Comparison of ENCODE assay signal across 10 cellular contexts in the genomic region with DNA sequence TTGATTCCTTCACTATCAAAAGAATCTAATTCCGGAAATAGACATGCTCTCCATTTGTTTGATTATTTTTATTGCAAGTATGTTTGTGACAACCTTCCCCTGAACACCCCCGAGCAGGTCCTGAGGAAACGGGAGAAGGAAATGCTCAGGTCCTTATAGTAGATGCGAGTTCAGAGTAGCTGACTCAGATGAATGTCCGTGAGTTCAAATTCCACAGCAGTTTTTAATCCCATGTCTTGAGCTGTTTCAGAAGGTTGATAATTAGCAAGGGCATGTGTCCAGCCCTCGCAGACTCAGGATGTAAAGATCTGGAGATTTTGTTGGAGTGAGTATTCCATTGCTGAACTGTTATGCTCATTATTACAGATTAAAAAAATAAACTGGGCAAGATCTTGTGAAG.
DNase-seq lines count a peak whose midpoint lies in the region; ATAC-seq and TF ChIP-seq lines count a peak whose summit lies in the region.
"Had no signal": no experiment of that assay in that cellular context is flagged by ENCODE, and none has a peak within 500 bp of the region (broad histone marks: within the 10 kb centered on the region; RNA-seq: fewer than 3 reads in every experiment).

No MANE protein-coding gene starts in this region.

- H3K79me2 ChIP-seq in mammary epithelial cell (ENCODE audit: insufficient read depth, low read length): no peaks in the 10 kb centered on the region

- no peak overlapping the region for H2BK15ac ChIP-seq in mesenchymal stem cell (ENCODE audit: low read depth, poor library complexity, severe bottlenecking)

- no peak overlapping the region for H3K4me3 ChIP-seq in right atrium auricular region
- H3K4me3 ChIP-seq in mammary epithelial cell (replicated peaks in 1 of 3; ENCODE audit: insufficient read depth in 1 of 3, low read depth in 2 of 3, low read length in 3 of 3): peak overlapping the region in 1 of 3 experiments; percentile 3
- peak overlapping the region in 1 of 2 experiments; percentile 57 for H3K4me3 ChIP-seq in mesenchymal stem cell (ENCODE audit: insufficient read depth in 1 of 2, low read depth in 1 of 2, low read length in 2 of 2)
- no peak overlapping the region for H3K4me3 ChIP-seq in uterus

- H3K27me3 ChIP-seq in right atrium auricular region (no peaks in the 10 kb centered on the region), mammary epithelial cell (ENCODE audit: insufficient read depth, low read length) (no peaks in the 10 kb centered on the region), mesenchymal stem cell (ENCODE audit: control insufficient read depth in 1 of 2, insufficient read depth in 1 of 2, low read length in 2 of 2) (no peaks in the 10 kb centered on the region), uterus (no peaks in the 10 kb centered on the region)

- no peaks in the 10 kb centered on the region for H4K20me1 ChIP-seq in mammary epithelial cell (ENCODE audit: insufficient read depth, low read length)

- TF ChIP-seq CTCF in right atrium auricular region (IDR thresholded peaks at IDR 0.05): no peak
- no peak for TF ChIP-seq CTCF in mammary epithelial cell (conservative IDR thresholded peaks at IDR 0.05 in 1 of 2, IDR thresholded peaks at IDR 0.05 in 1 of 2; ENCODE audit: extremely low read depth in 1 of 2, insufficient read depth in 1 of 2, low read depth in 1 of 2, low read length in 2 of 2)
- TF ChIP-seq CTCF in uterus (IDR thresholded peaks at IDR 0.05): no peak

- H2AK5ac ChIP-seq in mesenchymal stem cell (ENCODE audit: low read length, severe bottlenecking): no peak overlapping the region

- no peak overlapping the region for H2BK120ac ChIP-seq in mesenchymal stem cell (ENCODE audit: low read depth, low read length)

- dilution Hi-C loops in mammary epithelial cell (cut with HindIII; ENCODE audit: low sequenced_read_pairs): loop anchor here (5.0 to 25.0 kb wide), 3 partner anchors 74 to 316 kb away; no protein-coding TSS in a partner anchor

- no peak for TF ChIP-seq POLR2A in uterus (IDR thresholded peaks at IDR 0.05)

- H4K8ac ChIP-seq in mesenchymal stem cell (ENCODE audit: low read length): no peak overlapping the region

- H3K23ac ChIP-seq in mesenchymal stem cell (ENCODE audit: low read length in 2 of 2): no peak overlapping the region

- TSS peak; percentile 73 for BruUV-seq in mammary epithelial cell (replicated peaks; lab: Mats Ljungman, UMichigan)

- H3K79me1 ChIP-seq in mesenchymal stem cell (replicated peaks; ENCODE audit: low read length, poor library complexity, severe bottlenecking): no peaks in the 10 kb centered on the region

- ATAC-seq in GM19035 (IDR thresholded peaks at IDR 0.05; ENCODE audit: unreplicated experiment): no peak

- no peak overlapping the region for H4K91ac ChIP-seq in mesenchymal stem cell (ENCODE audit: low read length)

- H3K36me3 ChIP-seq in right atrium auricular region: no peaks in the 10 kb centered on the region
- H3K36me3 ChIP-seq in mammary epithelial cell (ENCODE audit: insufficient read depth, low read length): no peaks in the 10 kb centered on the region
- H3K36me3 ChIP-seq in mesenchymal stem cell (ENCODE audit: control insufficient read depth in 1 of 2, insufficient read depth in 2 of 2, low read depth in 1 of 2, low read length in 2 of 2): no peaks in the 10 kb centered on the region
- H3K36me3 ChIP-seq in uterus: no peaks in the 10 kb centered on the region

- H3K18ac ChIP-seq in mesenchymal stem cell (ENCODE audit: low read depth in 1 of 2, low read length in 2 of 2): peak overlapping the region in 1 of 2 experiments; percentile 38

- peak overlapping the region in 1 of 2 experiments; percentile 72 for H3K4ac ChIP-seq in mesenchymal stem cell (ENCODE audit: low read depth in 1 of 2, low read length in 2 of 2)

- H3K27ac ChIP-seq in right atrium auricular region (peak overlapping the region; percentile 63 to 73), mammary epithelial cell (ENCODE audit: insufficient read depth, low read depth, low read length) (peak overlapping the region; percentile 87), mesenchymal stem cell (ENCODE audit: low read length, poor library complexity, severe bottlenecking) (peak overlapping the region; percentile 91), uterus (peak overlapping the region; percentile 67 to 69)
- H3K27ac ChIP-seq: C4-2B had no signal

- H3K9me3 ChIP-seq in right atrium auricular region (no peaks in the 10 kb centered on the region), mammary epithelial cell (replicated peaks; ENCODE audit: insufficient read depth, low read length) (no peaks in the 10 kb centered on the region), mesenchymal stem cell (ENCODE audit: control insufficient read depth, low read length) (no peaks in the 10 kb centered on the region), uterus (no peaks in the 10 kb centered on the region)

- CTCF ChIA-PET in mammary epithelial cell (lab: Charles Lee; ENCODE audit: low non-redundant PET): interaction anchor here (0.6 kb wide), 1 partner anchor 202 kb away, joined by 3 read pairs; no protein-coding TSS in a partner anchor

- DNase-seq in right atrium auricular region (ENCODE audit: low spot score) (no peak), cardiac septum (ENCODE audit: low spot score) (no peak), mammary epithelial cell (peak; percentile 70), mesenchymal stem cell (peak; percentile 75), uterus (no peak), NCI-H524 treated with DMSO at 0.1 percent for 48 hours (lab: John Stamatoyannopoulos, UW) (no peak)
- no peak for DNase-seq in activated naive CD4-positive, alpha-beta T cell (lab: John Stamatoyannopoulos, UW)
- DNase-seq: NCI-H1436 had no signal

- H2BK5ac ChIP-seq in mesenchymal stem cell (ENCODE audit: low read depth, low read length, poor library complexity, severe bottlenecking): peak overlapping the region; percentile 20

- peaks cover 0 to 35% of the 10 kb centered on the region in 2 donors for H3K4me1 ChIP-seq in right atrium auricular region
- peaks cover 68% of the 10 kb centered on the region for H3K4me1 ChIP-seq in mammary epithelial cell (ENCODE audit: insufficient read depth, low read length)
- peaks cover 12% of the 10 kb centered on the region for H3K4me1 ChIP-seq in mesenchymal stem cell (ENCODE audit: control insufficient read depth, insufficient read depth, low read depth, low read length)
- H3K4me1 ChIP-seq in uterus: peaks cover 0 to 4% of the 10 kb centered on the region in 2 donors

- H2AFZ ChIP-seq in mammary epithelial cell (ENCODE audit: low read depth, low read length) (peak overlapping the region; percentile 4), mesenchymal stem cell (ENCODE audit: low read depth, low read length) (no peak overlapping the region)

- peak overlapping the region in 1 of 2 experiments; percentile 52 for H2BK12ac ChIP-seq in mesenchymal stem cell (ENCODE audit: low read length in 2 of 2)

- no peak overlapping the region for H3K14ac ChIP-seq in mesenchymal stem cell (ENCODE audit: low read length in 2 of 2)

- peak overlapping the region; percentile 61 for H3K4me2 ChIP-seq in mammary epithelial cell (ENCODE audit: insufficient read depth, low read depth, low read length)
- peak overlapping the region; percentile 37 for H3K4me2 ChIP-seq in mesenchymal stem cell (ENCODE audit: low read length, poor library complexity, severe bottlenecking)

- intact Hi-C loops in cardiac septum (cut with DNase I) (no loop called here), mammary epithelial cell (cut with micrococcal nuclease) (loop anchor here (5.0 kb wide), 1 partner anchor 34 kb away; no protein-coding TSS in a partner anchor), uterus (cut with DNase I; ENCODE audit: low total_unique reads) (no loop called here)

- H3K9ac ChIP-seq in mammary epithelial cell (ENCODE audit: insufficient read depth, low read length) (peak overlapping the region; percentile 79), mesenchymal stem cell (ENCODE audit: low read length) (peak overlapping the region; percentile 80)

- WGBS in mammary epithelial cell (ENCODE audit: low coverage, missing lambda C conversion rate): 1% methylated on average over 6 of the region's 6 CpGs
- WGBS in mesenchymal stem cell: 0% methylated on average over 5 of the region's 6 CpGs

- in situ Hi-C loops in mammary epithelial cell (cut with MboI; ENCODE audit: low sequenced_read_pairs in 2 of 2): loop anchor here in 1 of 2 donors (25.0 kb wide), 1 partner anchor 139 kb away; no protein-coding TSS in a partner anchor

Comparison
In these comparisons a context has a peak if more than half of its experiments do, and no peak if none do; other contexts are left out.
1. DNase-seq: peak in mammary epithelial cell (single experiment) and mesenchymal stem cell (single experiment); none in right atrium auricular region (single experiment), cardiac septum (single experiment), uterus (0 of 2), NCI-H524 treated with DMSO at 0.1 percent for 48 hours (single experiment) and activated naive CD4-positive, alpha-beta T cell (0 of 4).
2. Peak in every context shown above with its lines, with median percentiles within 50 percentile points of each other: H3K27ac ChIP-seq.